In the genomic region with DNA sequence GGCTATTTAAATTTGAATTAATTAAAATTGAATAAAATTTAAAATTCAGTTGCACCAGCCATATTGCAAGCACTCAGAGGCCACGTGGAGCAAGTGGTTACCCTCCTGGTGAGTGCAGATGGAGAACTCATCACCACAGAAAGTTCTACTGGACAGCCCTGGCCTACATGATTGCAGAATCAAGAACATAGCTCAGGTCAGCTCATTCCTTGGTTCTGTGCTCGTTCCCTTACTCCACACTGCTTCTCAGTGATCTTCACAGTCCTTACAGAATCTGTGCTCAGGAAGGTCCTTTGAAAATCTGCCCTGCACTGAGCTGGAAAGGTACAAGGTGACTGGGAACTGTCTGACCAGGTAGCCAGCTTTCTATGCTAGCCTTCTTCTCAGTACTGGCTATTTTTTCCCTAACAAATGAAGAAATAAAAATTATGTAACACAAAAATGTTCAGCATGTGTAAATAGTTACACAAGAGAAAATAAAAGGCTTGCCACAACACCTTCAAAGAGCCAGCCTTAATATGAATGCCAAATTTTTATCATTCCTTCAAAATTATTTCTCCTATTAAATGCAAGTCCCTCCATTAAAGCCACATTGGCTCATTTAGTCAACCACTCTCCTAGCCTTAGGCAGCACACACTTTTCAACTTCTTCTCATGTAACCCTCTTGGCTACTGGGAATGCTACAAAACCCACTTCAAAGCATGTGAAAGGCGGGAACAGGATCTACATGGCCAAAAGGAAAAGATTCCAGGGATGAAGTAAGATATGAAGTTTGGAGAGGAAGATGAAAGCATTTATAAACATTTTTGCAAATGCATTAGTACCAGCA, we compare ENCODE assay signal across 17 cellular contexts.
"Had no signal": no experiment of that assay in that cellular context is flagged by ENCODE, and none has a peak within 500 bp of the region (broad histone marks: within the 10 kb centered on the region; RNA-seq: fewer than 3 reads in every experiment).

No MANE protein-coding gene starts in this region.

- DNase-seq: activated CD4-positive, alpha-beta T cell treated with anti-CD3 and anti-CD28 coated beads, Interleukin-2, amount 10 ng/mL, durations not matched to agents 24 days and 14 days; activated CD4-positive, CD25-positive, alpha-beta regulatory T cell; activated CD8-positive, alpha-beta memory T cell treated with anti-CD3 and anti-CD28 coated beads, Interleukin-2, amount 50 U/mL, for 4 hours; activated effector memory CD4-positive, alpha-beta T cell treated with anti-CD3 and anti-CD28 coated beads, Interleukin-2, amount 50 U/mL, for 16 hours; activated naive CD4-positive, alpha-beta T cell treated with anti-CD3 and anti-CD28 coated beads, Interleukin-2, amount 50 U/mL, for 16 hours; activated T-cell treated with anti-CD3 and anti-CD28 coated beads, Interleukin-2, amount 50 U/mL, for 48 hours; effector CD4-positive, alpha-beta T cell; immature natural killer cell; kidney glomerular epithelial cell; sigmoid colon; spleen; stimulated activated CD4-positive, alpha-beta T cell treated with anti-CD3 and anti-CD28 coated beads, Interleukin-4, amount 100 ng/mL, for 4 hours; testis had no signal

- H3K4me1 Mint-ChIP-seq: activated CD4-positive, alpha-beta T cell treated with anti-CD3 and anti-CD28 coated beads, Interleukin-2, amount 10 ng/mL, durations not matched to agents 24 days and 14 days; immature natural killer cell; stimulated activated memory B cell treated with anti-CD40 and anti-IgM and Interleukin-4, amounts not matched to agents 10 μg/mL and 1 μg/mL and 100 μg/mL, for 72 hours had no signal

- H3K36me3 Mint-ChIP-seq: immature natural killer cell; natural killer cell treated with Interleukin-12 subunit alpha and Interleukin-12 subunit beta and Interleukin-15 and Interleukin-18, amount 100 ng/mL, for 72 hours; stimulated activated memory B cell treated with anti-CD40 and anti-IgM and Interleukin-4, amounts not matched to agents 10 μg/mL and 1 μg/mL and 100 μg/mL, for 72 hours; type B pancreatic cell had no signal

- H3K36me3 ChIP-seq: ascending aorta, sigmoid colon, spleen had no signal

- H3K9me3 ChIP-seq: ascending aorta, sigmoid colon, spleen, testis had no signal

- H3K27ac Mint-ChIP-seq: activated CD4-positive, alpha-beta T cell treated with anti-CD3 and anti-CD28 coated beads, Interleukin-2, amount 10 ng/mL, durations not matched to agents 24 days and 14 days; immature natural killer cell; natural killer cell treated with Interleukin-12 subunit alpha and Interleukin-12 subunit beta and Interleukin-15 and Interleukin-18, amount 100 ng/mL, for 72 hours; stimulated activated memory B cell treated with anti-CD40 and anti-IgM and Interleukin-4, amounts not matched to agents 10 μg/mL and 1 μg/mL and 100 μg/mL, for 72 hours; type B pancreatic cell had no signal

- H3K4me3 Mint-ChIP-seq: activated CD4-positive, alpha-beta T cell treated with anti-CD3 and anti-CD28 coated beads, Interleukin-2, amount 10 ng/mL, durations not matched to agents 24 days and 14 days; immature natural killer cell; natural killer cell treated with Interleukin-12 subunit alpha and Interleukin-12 subunit beta and Interleukin-15 and Interleukin-18, amount 100 ng/mL, for 72 hours; stimulated activated memory B cell treated with anti-CD40 and anti-IgM and Interleukin-4, amounts not matched to agents 10 μg/mL and 1 μg/mL and 100 μg/mL, for 72 hours; type B pancreatic cell had no signal

- H3K9me3 Mint-ChIP-seq: activated CD4-positive, alpha-beta T cell treated with anti-CD3 and anti-CD28 coated beads, Interleukin-2, amount 10 ng/mL, durations not matched to agents 24 days and 14 days; stimulated activated memory B cell treated with anti-CD40 and anti-IgM and Interleukin-4, amounts not matched to agents 10 μg/mL and 1 μg/mL and 100 μg/mL, for 72 hours; type B pancreatic cell had no signal

- H3K27ac ChIP-seq: ascending aorta, sigmoid colon, spleen, testis had no signal

- H3K4me3 ChIP-seq: ascending aorta, sigmoid colon, spleen, testis had no signal

- H3K27me3 Mint-ChIP-seq: activated CD4-positive, alpha-beta T cell treated with anti-CD3 and anti-CD28 coated beads, Interleukin-2, amount 10 ng/mL, durations not matched to agents 24 days and 14 days; natural killer cell treated with Interleukin-12 subunit alpha and Interleukin-12 subunit beta and Interleukin-15 and Interleukin-18, amount 100 ng/mL, for 72 hours; stimulated activated memory B cell treated with anti-CD40 and anti-IgM and Interleukin-4, amounts not matched to agents 10 μg/mL and 1 μg/mL and 100 μg/mL, for 72 hours had no signal

- ATAC-seq: natural killer cell treated with Interleukin-12 subunit alpha and Interleukin-12 subunit beta and Interleukin-15 and Interleukin-18, amount 100 ng/mL, for 72 hours; stimulated activated memory B cell treated with anti-CD40 and anti-IgM and Interleukin-4, amounts not matched to agents 10 μg/mL and 1 μg/mL and 100 μg/mL, for 72 hours had no signal

- H3K27me3 ChIP-seq: ascending aorta, sigmoid colon, spleen, testis had no signal

- H3K4me1 ChIP-seq: ascending aorta, spleen, testis had no signal
